Comparison of ENCODE assay signal across 24 cellular contexts in genomic region chr6:34839696-34840352, GRCh38. TPM values are rescaled to one million over a fixed set of nuclear protein-coding genes. Genes with fewer than 3 reads are reported as not detected.
DNase-seq lines count a peak whose midpoint lies in the region; ATAC-seq and TF ChIP-seq lines count a peak whose summit lies in the region.
"Had no signal": no experiment of that assay in that cellular context is flagged by ENCODE, and none has a peak within 500 bp of the region (broad histone marks: within the 10 kb centered on the region; RNA-seq: fewer than 3 reads in every experiment).

No MANE protein-coding gene starts in this region.

- no peak for ATAC-seq in HG03378 (IDR thresholded peaks at IDR 0.05; ENCODE audit: unreplicated experiment)
- ATAC-seq: activated CD8-positive, alpha-beta memory T cell treated with anti-CD3 and anti-CD28 coated beads, Interleukin-2, amount 10 ng/mL, durations not matched to agents 7 days and 5 days; effector memory CD8-positive, alpha-beta T cell had no signal

- no peaks in the 10 kb centered on the region for H3K9me3 Mint-ChIP-seq in Caco-2 (ENCODE audit: unreplicated experiment)
- H3K9me3 Mint-ChIP-seq: effector memory CD8-positive, alpha-beta T cell; nephron had no signal

- H3K27ac Mint-ChIP-seq in Caco-2 (ENCODE audit: unreplicated experiment) = peak overlapping the region; percentile 62
- H3K27ac Mint-ChIP-seq: activated CD8-positive, alpha-beta memory T cell treated with anti-CD3 and anti-CD28 coated beads, Interleukin-2, amount 10 ng/mL, durations not matched to agents 7 days and 5 days; nephron had no signal

- no peak for DNase-seq in A673 (ENCODE audit: low spot score)
- no peak for DNase-seq in Caco-2
- DNase-seq in OCI-M1 (lab: John Stamatoyannopoulos, UW) = peak; percentile 18
- peak; percentile 30 for DNase-seq in fibroblast of mammary gland (ENCODE audit: low read depth)
- no peak for DNase-seq in epidermal melanocyte (ENCODE audit: insufficient read length, low spot score)
- no peak for DNase-seq in DMS153 (lab: John Stamatoyannopoulos, UW)
- no peak for DNase-seq in HK-2 (ENCODE audit: unreplicated experiment)
- DNase-seq: activated CD4-positive, CD25-positive, alpha-beta regulatory T cell treated with anti-CD3 and anti-CD28 coated beads, Interleukin-2, amount 50 U/mL, for 72 hours; activated CD8-positive, alpha-beta memory T cell treated with anti-CD3 and anti-CD28 coated beads, Interleukin-2, amount 10 ng/mL, durations not matched to agents 7 days and 5 days; activated effector memory CD4-positive, alpha-beta T cell treated with anti-CD3 and anti-CD28 coated beads, Interleukin-2, amount 50 U/mL, for 16 hours; anterior cingulate cortex; cerebellar nuclear complex; effector memory CD8-positive, alpha-beta T cell; GOT3; hypothalamus; KG1; kidney; mesendoderm; NCI-H1105 treated with DMSO at 0.1 percent for 48 hours; NCI-H526; thyroid gland had no signal

- POLR2A ChIA-PET in A673 (lab: Charles Lee; ENCODE audit: low non-redundant PET) (no interaction called here), Caco-2 (lab: Charles Lee) (no interaction called here)

- intact Hi-C loops in A673 (cut with micrococcal nuclease; ENCODE audit: unreplicated experiment) = no loop called here
- intact Hi-C loops in Caco-2 (cut with micrococcal nuclease; ENCODE audit: unreplicated experiment) = no loop called here

- no TSS peak for BruUV-seq in A673 (replicated peaks; lab: Mats Ljungman, UMichigan)
- BruUV-seq in Caco-2 (replicated peaks; lab: Mats Ljungman, UMichigan) = no TSS peak

- no peaks in the 10 kb centered on the region for H3K4me1 Mint-ChIP-seq in Caco-2 (ENCODE audit: low read depth, unreplicated experiment)
- H3K4me1 Mint-ChIP-seq: nephron had no signal

- H3K27ac ChIP-seq in A673 (ENCODE audit: low read depth, low read length, poor library complexity, severe bottlenecking) = peak overlapping the region; percentile 42
- H3K27ac ChIP-seq: HL-60, thyroid gland had no signal

- TF ChIP-seq CTCF in A673 (conservative IDR thresholded peaks at IDR 0.05; ENCODE audit: low read depth, low read length) (no peak), Caco-2 (IDR thresholded peaks at IDR 0.05; ENCODE audit: insufficient read depth in 1 of 2, low read depth in 1 of 2, low read length in 1 of 2, severe bottlenecking in 1 of 2, unreplicated experiment in 1 of 2) (no peak), fibroblast of mammary gland (conservative IDR thresholded peaks at IDR 0.05; ENCODE audit: control insufficient read depth, insufficient read depth, low read depth, low read length) (no peak)

- H3K4me3 ChIP-seq in A673 (ENCODE audit: low read depth, low read length, poor library complexity, severe bottlenecking) (no peak overlapping the region), Caco-2 (ENCODE audit: low read depth, low read length) (no peak overlapping the region), fibroblast of mammary gland (ENCODE audit: control insufficient read depth, low read depth, low read length) (no peak overlapping the region)
- H3K4me3 ChIP-seq: thyroid gland had no signal

- no peaks in the 10 kb centered on the region for H3K27me3 ChIP-seq in A673 (replicated peaks; ENCODE audit: insufficient read depth, low read depth, low read length, poor library complexity)
- no peaks in the 10 kb centered on the region for H3K27me3 ChIP-seq in Caco-2 (replicated peaks; ENCODE audit: control insufficient read depth, insufficient read depth, low read length)
- H3K27me3 ChIP-seq: thyroid gland had no signal

- peaks cover 20% of the 10 kb centered on the region for H3K36me3 ChIP-seq in A673 (ENCODE audit: insufficient read depth, low read length, poor library complexity, severe bottlenecking)
- H3K36me3 ChIP-seq in Caco-2 (ENCODE audit: control insufficient read depth, insufficient read depth, low read length) = no peaks in the 10 kb centered on the region

- CTCF ChIA-PET in A673 (lab: Charles Lee) = interaction anchor here (0.6 kb wide), 1 partner anchor 71 kb away, joined by 9 read pairs; no protein-coding TSS in a partner anchor
- CTCF ChIA-PET in Caco-2 (lab: Charles Lee) = no interaction called here

- no peaks in the 10 kb centered on the region for H3K27me3 Mint-ChIP-seq in Caco-2 (ENCODE audit: insufficient read depth, unreplicated experiment)
- H3K27me3 Mint-ChIP-seq: activated CD8-positive, alpha-beta memory T cell treated with anti-CD3 and anti-CD28 coated beads, Interleukin-2, amount 10 ng/mL, durations not matched to agents 7 days and 5 days; effector memory CD8-positive, alpha-beta T cell had no signal

- H3K4me3 Mint-ChIP-seq in Caco-2 (ENCODE audit: unreplicated experiment) = no peak overlapping the region
- H3K4me3 Mint-ChIP-seq: activated CD8-positive, alpha-beta memory T cell treated with anti-CD3 and anti-CD28 coated beads, Interleukin-2, amount 10 ng/mL, durations not matched to agents 7 days and 5 days; effector memory CD8-positive, alpha-beta T cell; nephron had no signal

- H3K9me3 ChIP-seq in A673 (ENCODE audit: low read depth, low read length, poor library complexity, severe bottlenecking) = no peaks in the 10 kb centered on the region
- no peaks in the 10 kb centered on the region for H3K9me3 ChIP-seq in Caco-2
- H3K9me3 ChIP-seq: thyroid gland had no signal

- no peaks in the 10 kb centered on the region for H3K4me1 ChIP-seq in A673 (ENCODE audit: insufficient read depth, low read length, poor library complexity, severe bottlenecking)
- no peaks in the 10 kb centered on the region for H3K4me1 ChIP-seq in Caco-2
- H3K4me1 ChIP-seq: thyroid gland had no signal

- H3K36me3 Mint-ChIP-seq in Caco-2 (ENCODE audit: insufficient read depth, unreplicated experiment) = peaks cover 76% of the 10 kb centered on the region

RNA-seq across cellular contexts. Expression of gene BLTP3A, which starts 47.9 kb away (rescaled TPM):
- total RNA-seq in A673 (2021) = 20.4 and 25.3 TPM in 2 replicates
- total RNA-seq in Caco-2 (2022) = 40.3 and 41.6 TPM in 2 replicates

RNA-seq across cellular contexts. Expression of gene TAF11, which starts 48.0 kb away (rescaled TPM):
- total RNA-seq in A673 (2021) (32.9 and 33.6 TPM in 2 replicates), Caco-2 (2022) (26.2 and 28.3 TPM in 2 replicates)

RNA-seq across cellular contexts. Expression of gene ANKS1A, which starts 49.2 kb away (rescaled TPM):
- total RNA-seq in A673 (2021) (21.7 and 22.2 TPM in 2 replicates), Caco-2 (2022) (24.0 and 25.9 TPM in 2 replicates)

Comparison
In these comparisons a context has a peak if more than half of its experiments do, and no peak if none do; other contexts are left out.
1. DNase-seq: peak in OCI-M1 (single experiment) and fibroblast of mammary gland (single experiment); none in A673 (single experiment), Caco-2 (0 of 2), epidermal melanocyte (single experiment), DMS153 (single experiment) and HK-2 (single experiment).